ENCODE assay signal across 26 cellular contexts in genomic region chr7:134464496-134464895, GRCh38.
"Had no signal": no experiment of that assay in that cellular context is flagged by ENCODE, and none has a peak within 500 bp of the region (broad histone marks: within the 10 kb centered on the region; RNA-seq: fewer than 3 reads in every experiment).

No MANE protein-coding gene starts in this region.

- FAIRE-seq: endometrium, islet of Langerhans, keratinocyte had no signal

- H3K9me3 ChIP-seq: colonic mucosa, gastrocnemius medialis had no signal

- H3K4me3 ChIP-seq: colonic mucosa, esophagus squamous epithelium, heart right ventricle, left lung, lower lobe of right lung, mucosa of descending colon had no signal

- H3K27ac ChIP-seq: colonic mucosa, epithelial cell of prostate, esophagus squamous epithelium, gastrocnemius medialis, heart right ventricle, left lung, lower lobe of right lung had no signal

- H3K36me3 ChIP-seq: colonic mucosa, esophagus squamous epithelium, gastrocnemius medialis, heart right ventricle, left lung, lower lobe of right lung had no signal

- DNase-seq: colonic mucosa; cortex of kidney; effector CD8-positive, alpha-beta T cell; effector memory CD8-positive, alpha-beta T cell; endodermal cell; erythroblast; esophagus squamous epithelium; foreskin fibroblast; foreskin melanocyte; gastrocnemius medialis; glutamatergic neuron; head of caudate nucleus; heart right ventricle; hippocampal formation; left cardiac atrium; left lung; left ventricle myocardium superior; lower lobe of right lung; mesenchymal stem cell; mucosa of descending colon; naive B cell had no signal

- ATAC-seq: effector memory CD8-positive, alpha-beta T cell; esophagus mucosa; gastrocnemius medialis; heart right ventricle; left cardiac atrium; left lung; left ventricle myocardium superior; lower lobe of right lung; mucosa of descending colon had no signal

- H3K27me3 ChIP-seq: colonic mucosa, esophagus squamous epithelium, gastrocnemius medialis, heart right ventricle had no signal

- H3K4me1 ChIP-seq: colonic mucosa had no signal
